In the genomic region with DNA sequence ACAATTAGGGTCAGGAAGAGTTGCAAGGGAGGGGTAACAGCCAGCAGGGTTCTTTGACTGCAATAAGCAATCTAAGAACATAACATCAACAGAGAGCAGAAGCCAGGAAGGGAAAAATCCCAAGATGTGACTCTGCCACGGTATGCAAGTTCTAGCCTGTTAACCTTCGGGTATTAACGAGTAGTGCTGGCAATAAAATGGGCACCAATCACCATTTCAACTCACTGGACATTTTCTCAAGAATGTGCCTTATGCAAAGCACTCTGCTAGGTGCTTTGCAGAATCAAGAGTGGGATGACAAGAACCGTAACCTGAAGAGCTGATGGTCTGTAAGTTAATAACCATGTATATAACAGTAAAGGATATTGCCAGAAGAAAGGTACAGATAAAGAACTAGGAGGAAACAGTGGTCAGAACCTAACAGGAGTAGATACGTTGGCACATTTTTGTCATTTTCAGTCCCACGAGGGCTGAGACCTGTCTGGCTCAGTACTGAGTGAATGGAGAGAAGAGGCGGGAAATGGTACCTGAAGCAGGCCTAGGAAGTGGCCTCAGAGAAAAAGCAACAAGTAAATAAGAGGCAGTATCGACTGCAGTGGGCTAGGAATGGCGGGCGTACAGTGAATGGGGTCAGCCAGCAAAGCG, we compare ENCODE assay signal across 8 cellular contexts. TPM values are rescaled to one million over a fixed set of nuclear protein-coding genes. Genes with fewer than 3 reads are reported as not detected.
DNase-seq lines count a peak whose midpoint lies in the region; ATAC-seq, FAIRE-seq and TF ChIP-seq lines count a peak whose summit lies in the region.

No MANE protein-coding gene starts in this region.

- H3K4me1 Mint-ChIP-seq in activated T-cell treated with anti-CD3 and anti-CD28 coated beads, Interleukin-2, amount 50 U/mL, for 72 hours (ENCODE audit: low read depth): peaks cover 31% of the 10 kb centered on the region

- in situ Hi-C loops in gastrocnemius medialis (cut with MboI; ENCODE audit: low sequenced_read_pairs in 4 of 4): no loop called here

- no peaks in the 10 kb centered on the region for H3K4me1 ChIP-seq in right cardiac atrium (ENCODE audit: control insufficient read depth, insufficient read depth, low read length)
- no peaks in the 10 kb centered on the region for H3K4me1 ChIP-seq in gastrocnemius medialis

- H3K27me3 ChIP-seq in right cardiac atrium (ENCODE audit: control insufficient read depth, insufficient read depth) (no peaks in the 10 kb centered on the region), gastrocnemius medialis (no peaks in the 10 kb centered on the region)

- H3K9me3 Mint-ChIP-seq in activated T-cell treated with anti-CD3 and anti-CD28 coated beads, Interleukin-2, amount 50 U/mL, for 72 hours: no peaks in the 10 kb centered on the region

- H3K36me3 Mint-ChIP-seq in activated T-cell treated with anti-CD3 and anti-CD28 coated beads, Interleukin-2, amount 50 U/mL, for 72 hours (ENCODE audit: insufficient read depth in 2 of 2): peaks cover 6 to 11% of the 10 kb centered on the region in 2 donors

- peak; percentile 16 for FAIRE-seq in HTR-8/SVneo (lab: Jason Lieb, UNC)

- DNase-seq in CMK (ENCODE audit: low read depth): peak; percentile 30
- no peak for DNase-seq in HTR-8/SVneo (ENCODE audit: insufficient read length, low spot score)
- DNase-seq in activated T-cell treated with anti-CD3 and anti-CD28 coated beads, Interleukin-2, amount 50 U/mL, for 72 hours: no peak
- DNase-seq in right cardiac atrium: no peak
- DNase-seq in gastrocnemius medialis: no peak
- DNase-seq in posterior vena cava (ENCODE audit: low spot score): no peak
- no peak for DNase-seq in activated CD4-positive, alpha-beta T cell treated with anti-CD3 and anti-CD28 coated beads, Interleukin-2, amount 50 U/mL, for 1 hour

- TF ChIP-seq CTCF in gastrocnemius medialis (IDR thresholded peaks at IDR 0.05 in 4 of 5, conservative IDR thresholded peaks at IDR 0.05 in 1 of 5): no peak

- TF ChIP-seq POLR2A in gastrocnemius medialis (IDR thresholded peaks at IDR 0.05): no peak

- H3K4me3 ChIP-seq in right cardiac atrium (ENCODE audit: low read length): peak overlapping the region; percentile 90
- peak overlapping the region; percentile 70 to 81 (median 75) for H3K4me3 ChIP-seq in gastrocnemius medialis

- H3K4me3 Mint-ChIP-seq in activated T-cell treated with anti-CD3 and anti-CD28 coated beads, Interleukin-2, amount 50 U/mL, for 72 hours: peak overlapping the region; percentile 90 to 93

- H3K27me3 Mint-ChIP-seq in activated T-cell treated with anti-CD3 and anti-CD28 coated beads, Interleukin-2, amount 50 U/mL, for 72 hours (ENCODE audit: low read depth): no peaks in the 10 kb centered on the region

- peak; percentile 3 for ATAC-seq in GM19328 (IDR thresholded peaks at IDR 0.05; ENCODE audit: unreplicated experiment)
- ATAC-seq in activated T-cell treated with anti-CD3 and anti-CD28 coated beads, Interleukin-2, amount 50 U/mL, for 72 hours (replicated peaks in 1 of 2): no peak
- ATAC-seq in right cardiac atrium: no peak
- no peak for ATAC-seq in gastrocnemius medialis

- peak overlapping the region; percentile 68 for H3K27ac ChIP-seq in right cardiac atrium (ENCODE audit: low read length)
- peak overlapping the region; percentile 57 to 70 (median 62) for H3K27ac ChIP-seq in gastrocnemius medialis

- intact Hi-C loops in right cardiac atrium (cut with DNase I) (no loop called here), gastrocnemius medialis (cut with DNase I; ENCODE audit: low total_unique reads) (loop anchor here (5.0 to 10.0 kb wide), 2 partner anchors 92 to 491 kb away; partner anchors contain the start of gene CASP6), posterior vena cava (cut with DNase I) (no loop called here)

- peak overlapping the region; percentile 97 for H3K27ac Mint-ChIP-seq in activated T-cell treated with anti-CD3 and anti-CD28 coated beads, Interleukin-2, amount 50 U/mL, for 72 hours

- no peaks in the 10 kb centered on the region for H3K9me3 ChIP-seq in right cardiac atrium (ENCODE audit: control insufficient read depth, low read length)
- H3K9me3 ChIP-seq in gastrocnemius medialis: no peaks in the 10 kb centered on the region

- 27% methylated on average over 11 of the region's 11 CpGs for WGBS in right cardiac atrium

- H3K36me3 ChIP-seq in gastrocnemius medialis: no peaks in the 10 kb centered on the region

RNA-seq across cellular contexts. Expression of gene ELOVL6, which starts 2.7 kb away (rescaled TPM):
- 10 to 100 TPM; 15.8 to 21.3 TPM for total RNA-seq in activated T-cell treated with anti-CD3 and anti-CD28 coated beads, Interleukin-2, amount 50 U/mL, for 72 hours
- 1 to 10 TPM; 1.9 to 5.4 (median 3.1) TPM for total RNA-seq in right cardiac atrium
- 8.1 TPM for polyA plus RNA-seq in right cardiac atrium
- under 1 TPM in 3 of 4 donors, not detected in 1; 0.10 to 0.42 (median 0.13) TPM for total RNA-seq in gastrocnemius medialis
- total RNA-seq in posterior vena cava: 1 to 10 TPM; 6.1 to 6.8 TPM
